In genomic region chr11:116501728-116502127, GRCh38 we compare ENCODE assay signal across 1 cellular context.
TF ChIP-seq lines count a peak whose summit lies in the region.

No MANE protein-coding gene starts in this region.

TF ChIP-seq in H1, 55 proteins besides CTCF, POLR2A, EP300 and RAD21:
- TF ChIP-seq TEAD4 (IDR thresholded peaks at IDR 0.05; ENCODE audit: low read depth, low read length): no peak
- TF ChIP-seq SUZ12 (IDR thresholded peaks at IDR 0.05; ENCODE audit: low read length): no peak
- TF ChIP-seq FOSL1 (IDR thresholded peaks at IDR 0.05; ENCODE audit: insufficient read depth, low read depth, low read length): no peak
- no peak for TF ChIP-seq MAX (IDR thresholded peaks at IDR 0.05)
- no peak for TF ChIP-seq USF2 (IDR thresholded peaks at IDR 0.05; ENCODE audit: low read length)
- no peak for TF ChIP-seq POLR2AphosphoS5 (IDR thresholded peaks at IDR 0.05; ENCODE audit: low read depth, low read length)
- no peak for TF ChIP-seq GABPA (IDR thresholded peaks at IDR 0.05; ENCODE audit: borderline replicate concordance, insufficient read depth, low read length)
TF ChIP-seq in H1: peak in this region for 0.
